2 cellular contexts compared by ENCODE assay signal in the genomic region with DNA sequence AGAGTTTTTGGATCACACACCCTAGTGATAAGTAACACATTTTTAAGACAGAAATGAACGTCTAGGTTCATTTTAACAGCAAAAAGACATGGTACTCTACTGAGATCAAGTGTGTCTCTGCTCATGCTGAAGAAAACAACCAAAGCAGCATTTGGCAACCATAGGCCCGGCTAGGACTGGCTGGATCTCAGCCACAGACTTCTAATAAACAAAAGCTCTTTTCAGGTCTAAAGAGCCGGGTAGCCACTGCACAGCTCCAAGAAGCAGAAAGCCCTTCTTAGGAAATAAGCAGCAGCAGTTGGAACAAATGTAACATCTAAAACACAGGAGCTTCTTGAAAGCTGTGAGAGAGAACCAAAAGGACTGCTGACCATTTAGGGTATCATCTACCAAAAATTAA.
TF ChIP-seq lines count a peak whose summit lies in the region.

No MANE protein-coding gene starts in this region.

TF ChIP-seq in liver, 16 proteins besides CTCF, POLR2A, EP300 and RAD21 (continued from another document):
- TF ChIP-seq FOXA1 (IDR thresholded peaks at IDR 0.05) (no peak), TAF1 (conservative IDR thresholded peaks at IDR 0.05) (no peak)
- TF ChIP-seq, protein P1, sequence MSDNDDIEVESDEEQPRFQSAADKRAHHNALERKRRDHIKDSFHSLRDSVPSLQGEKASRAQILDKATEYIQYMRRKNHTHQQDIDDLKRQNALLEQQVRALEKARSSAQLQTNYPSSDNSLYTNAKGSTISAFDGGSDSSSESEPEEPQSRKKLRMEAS (IDR thresholded peaks at IDR 0.05) = no peak

TF ChIP-seq in HepG2, 621 proteins besides CTCF, POLR2A, EP300 and RAD21:
- TF ChIP-seq, protein P2, sequence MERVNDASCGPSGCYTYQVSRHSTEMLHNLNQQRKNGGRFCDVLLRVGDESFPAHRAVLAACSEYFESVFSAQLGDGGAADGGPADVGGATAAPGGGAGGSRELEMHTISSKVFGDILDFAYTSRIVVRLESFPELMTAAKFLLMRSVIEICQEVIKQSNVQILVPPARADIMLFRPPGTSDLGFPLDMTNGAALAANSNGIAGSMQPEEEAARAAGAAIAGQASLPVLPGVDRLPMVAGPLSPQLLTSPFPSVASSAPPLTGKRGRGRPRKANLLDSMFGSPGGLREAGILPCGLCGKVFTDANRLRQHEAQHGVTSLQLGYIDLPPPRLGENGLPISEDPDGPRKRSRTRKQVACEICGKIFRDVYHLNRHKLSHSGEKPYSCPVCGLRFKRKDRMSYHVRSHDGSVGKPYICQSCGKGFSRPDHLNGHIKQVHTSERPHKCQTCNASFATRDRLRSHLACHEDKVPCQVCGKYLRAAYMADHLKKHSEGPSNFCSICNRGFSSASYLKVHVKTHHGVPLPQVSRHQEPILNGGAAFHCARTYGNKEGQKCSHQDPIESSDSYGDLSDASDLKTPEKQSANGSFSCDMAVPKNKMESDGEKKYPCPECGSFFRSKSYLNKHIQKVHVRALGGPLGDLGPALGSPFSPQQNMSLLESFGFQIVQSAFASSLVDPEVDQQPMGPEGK (CRISPR knock-in tag; IDR thresholded peaks at IDR 0.05) = no peak
- TF ChIP-seq, protein P3, sequence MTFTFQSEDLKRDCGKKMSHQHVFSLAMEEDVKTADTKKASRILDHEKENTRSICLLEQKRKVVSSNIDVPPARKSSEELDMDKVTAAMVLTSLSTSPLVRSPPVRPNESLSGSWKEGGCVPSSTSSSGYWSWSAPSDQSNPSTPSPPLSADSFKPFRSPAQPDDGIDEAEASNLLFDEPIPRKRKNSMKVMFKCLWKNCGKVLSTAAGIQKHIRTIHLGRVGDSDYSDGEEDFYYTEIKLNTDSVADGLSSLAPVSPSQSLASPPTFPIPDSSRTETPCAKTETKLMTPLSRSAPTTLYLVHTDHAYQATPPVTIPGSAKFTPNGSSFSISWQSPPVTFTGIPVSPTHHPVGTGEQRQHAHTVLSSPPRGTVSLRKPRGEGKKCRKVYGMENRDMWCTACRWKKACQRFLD (CRISPR knock-in tag; IDR thresholded peaks at IDR 0.05; ENCODE audit: borderline replicate concordance) = no peak
- TF ChIP-seq ZNF292 (CRISPR knock-in tag; IDR thresholded peaks at IDR 0.05; ENCODE audit: borderline replicate concordance, low read depth) = no peak
- TF ChIP-seq ZNF501 (CRISPR knock-in tag; IDR thresholded peaks at IDR 0.05) = no peak
- TF ChIP-seq TCF12 (IDR thresholded peaks at IDR 0.05) = no peak
- TF ChIP-seq TCF12 (CRISPR knock-in tag; IDR thresholded peaks at IDR 0.05) = no peak
- TF ChIP-seq ZNF563 (CRISPR knock-in tag; IDR thresholded peaks at IDR 0.05) = no peak
- no peak for TF ChIP-seq ZNF180 (CRISPR knock-in tag; IDR thresholded peaks at IDR 0.05; ENCODE audit: borderline replicate concordance, low read depth)
- no peak for TF ChIP-seq XRCC5 (optimal IDR thresholded peaks at IDR 0.05; ENCODE audit: low read length)
- TF ChIP-seq CREBL2 (CRISPR knock-in tag; IDR thresholded peaks at IDR 0.05; ENCODE audit: borderline replicate concordance) = no peak
- TF ChIP-seq, protein P4, sequence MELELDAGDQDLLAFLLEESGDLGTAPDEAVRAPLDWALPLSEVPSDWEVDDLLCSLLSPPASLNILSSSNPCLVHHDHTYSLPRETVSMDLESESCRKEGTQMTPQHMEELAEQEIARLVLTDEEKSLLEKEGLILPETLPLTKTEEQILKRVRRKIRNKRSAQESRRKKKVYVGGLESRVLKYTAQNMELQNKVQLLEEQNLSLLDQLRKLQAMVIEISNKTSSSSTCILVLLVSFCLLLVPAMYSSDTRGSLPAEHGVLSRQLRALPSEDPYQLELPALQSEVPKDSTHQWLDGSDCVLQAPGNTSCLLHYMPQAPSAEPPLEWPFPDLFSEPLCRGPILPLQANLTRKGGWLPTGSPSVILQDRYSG (CRISPR knock-in tag; IDR thresholded peaks at IDR 0.05) = no peak
- no peak for TF ChIP-seq ZNF44 (CRISPR knock-in tag; IDR thresholded peaks at IDR 0.05)
- TF ChIP-seq ATF4 (CRISPR knock-in tag; IDR thresholded peaks at IDR 0.05) = no peak
- TF ChIP-seq BRF2 (CRISPR knock-in tag; IDR thresholded peaks at IDR 0.05) = no peak
- TF ChIP-seq SMYD3 (CRISPR knock-in tag; IDR thresholded peaks at IDR 0.05) = no peak
- TF ChIP-seq SP1 (IDR thresholded peaks at IDR 0.05) = no peak
- TF ChIP-seq SP1 (CRISPR knock-in tag; IDR thresholded peaks at IDR 0.05) = no peak
- TF ChIP-seq KLF16 (CRISPR knock-in tag; IDR thresholded peaks at IDR 0.05) = no peak
- TF ChIP-seq ZNF746 (CRISPR knock-in tag; IDR thresholded peaks at IDR 0.05) = no peak
